8 cellular contexts compared by ENCODE assay signal in genomic region chr12:116708826-116709756, GRCh38. TPM values are rescaled to one million over a fixed set of nuclear protein-coding genes. Genes with fewer than 3 reads are reported as not detected.
DNase-seq lines count a peak whose midpoint lies in the region; ATAC-seq and TF ChIP-seq lines count a peak whose summit lies in the region.

No MANE protein-coding gene starts in this region.

- RAD21 ChIA-PET in HCT116 (lab: Charles Lee; ENCODE audit: low non-redundant PET in 1 of 2, low total read pairs in 2 of 2, uncharacterized antibody in 2 of 2, unreplicated experiment in 2 of 2), result interaction anchor here (0.5 to 1.3 kb wide), 4 partner anchors 99 to 762 kb away, joined by 3 read pairs; no protein-coding TSS in a partner anchor

- H3K27ac ChIP-seq in HCT116 (ENCODE audit: low read depth, low read length), result no peak overlapping the region
- no peak overlapping the region for H3K27ac ChIP-seq in mesenchymal stem cell (ENCODE audit: low read length, poor library complexity, severe bottlenecking)

- H4K8ac ChIP-seq in mesenchymal stem cell (ENCODE audit: low read length), result no peak overlapping the region

- peak; percentile 96 for ATAC-seq in HCT116
- peak; percentile 83 to 91 for ATAC-seq in stimulated activated naive B cell treated with anti-CD40 and anti-IgM and Interleukin-4, amounts not matched to agents 10 μg/mL and 1 μg/mL and 100 μg/mL, for 72 hours (replicated peaks)
- no peak for ATAC-seq in HG02970 (IDR thresholded peaks at IDR 0.05; ENCODE audit: low FRiP score, unreplicated experiment)

- no peak overlapping the region for H3K4ac ChIP-seq in mesenchymal stem cell (ENCODE audit: low read depth in 1 of 2, low read length in 2 of 2)

- no peak overlapping the region for H2BK120ac ChIP-seq in mesenchymal stem cell (ENCODE audit: low read depth, low read length)

- no peaks in the 10 kb centered on the region for H4K20me1 ChIP-seq in HCT116 (ENCODE audit: insufficient read depth)

- H3K27ac Mint-ChIP-seq in stimulated activated naive B cell treated with anti-CD40 and anti-IgM and Interleukin-4, amounts not matched to agents 10 μg/mL and 1 μg/mL and 100 μg/mL, for 72 hours, result no peak overlapping the region

- H3K4me3 Mint-ChIP-seq in stimulated activated naive B cell treated with anti-CD40 and anti-IgM and Interleukin-4, amounts not matched to agents 10 μg/mL and 1 μg/mL and 100 μg/mL, for 72 hours, result peak overlapping the region; percentile 56 to 77

- TF ChIP-seq POLR2A in HCT116 (IDR thresholded peaks at IDR 0.05; ENCODE audit: borderline replicate concordance, extremely low read depth, insufficient read depth, insufficient read length), result no peak

- H3K18ac ChIP-seq in mesenchymal stem cell (ENCODE audit: low read depth in 1 of 2, low read length in 2 of 2), result no peak overlapping the region

- H3K79me1 ChIP-seq in mesenchymal stem cell (replicated peaks; ENCODE audit: low read length, poor library complexity, severe bottlenecking), result peaks cover 3% of the 10 kb centered on the region

- H3K4me3 ChIP-seq in HCT116 (replicated peaks in 1 of 2; ENCODE audit: low read depth in 1 of 2, low read length in 2 of 2), result peak overlapping the region in 1 of 2 experiments; percentile 16; a peak in 1 of 4 replicates
- peak overlapping the region in 1 of 2 experiments; percentile 53 for H3K4me3 ChIP-seq in mesenchymal stem cell (ENCODE audit: insufficient read depth in 1 of 2, low read depth in 1 of 2, low read length in 2 of 2)

- H3K36me3 ChIP-seq in HCT116 (ENCODE audit: control insufficient read depth in 1 of 2, insufficient read depth in 2 of 2, low read length in 2 of 2), result no peaks in the 10 kb centered on the region
- peaks cover 9% of the 10 kb centered on the region in 2 experiments for H3K36me3 ChIP-seq in mesenchymal stem cell (ENCODE audit: control insufficient read depth in 1 of 2, insufficient read depth in 2 of 2, low read depth in 1 of 2, low read length in 2 of 2)

- H2BK5ac ChIP-seq in mesenchymal stem cell (ENCODE audit: low read depth, low read length, poor library complexity, severe bottlenecking), result no peak overlapping the region

- H4K91ac ChIP-seq in mesenchymal stem cell (ENCODE audit: low read length), result no peak overlapping the region

- peaks cover 20 to 30% of the 10 kb centered on the region in 2 donors for H3K4me1 Mint-ChIP-seq in stimulated activated naive B cell treated with anti-CD40 and anti-IgM and Interleukin-4, amounts not matched to agents 10 μg/mL and 1 μg/mL and 100 μg/mL, for 72 hours

- H3K79me2 ChIP-seq in HCT116 (ENCODE audit: insufficient read depth, low read length), result no peaks in the 10 kb centered on the region

- H2AFZ ChIP-seq in HCT116 (ENCODE audit: low read depth, low read length, poor library complexity, severe bottlenecking) (peak overlapping the region; percentile 87), mesenchymal stem cell (ENCODE audit: low read depth, low read length) (no peak overlapping the region)

- peaks cover 13% of the 10 kb centered on the region in 2 donors for H3K36me3 Mint-ChIP-seq in stimulated activated naive B cell treated with anti-CD40 and anti-IgM and Interleukin-4, amounts not matched to agents 10 μg/mL and 1 μg/mL and 100 μg/mL, for 72 hours

- CTCF ChIA-PET in HCT116 (lab: Charles Lee), result interaction anchor here (0.6 to 3.1 kb wide), 32 partner anchors 9 to 956 kb away, joined by 3 to 18 read pairs (median 4); no protein-coding TSS in a partner anchor

- H3K27me3 ChIP-seq in HCT116 (ENCODE audit: insufficient read depth, low read length) (no peaks in the 10 kb centered on the region), mesenchymal stem cell (ENCODE audit: control insufficient read depth in 1 of 2, insufficient read depth in 1 of 2, low read length in 2 of 2) (peaks cover 10 to 20% of the 10 kb centered on the region in 2 experiments)

- 55% methylated on average over 26 of the region's 26 CpGs for WGBS in mesenchymal stem cell

- H3K27me3 Mint-ChIP-seq in stimulated activated naive B cell treated with anti-CD40 and anti-IgM and Interleukin-4, amounts not matched to agents 10 μg/mL and 1 μg/mL and 100 μg/mL, for 72 hours, result no peaks in the 10 kb centered on the region

- H3K14ac ChIP-seq in mesenchymal stem cell (ENCODE audit: low read length in 2 of 2), result no peak overlapping the region

- H3K9me3 Mint-ChIP-seq in stimulated activated naive B cell treated with anti-CD40 and anti-IgM and Interleukin-4, amounts not matched to agents 10 μg/mL and 1 μg/mL and 100 μg/mL, for 72 hours, result no peaks in the 10 kb centered on the region

- H2AK5ac ChIP-seq in mesenchymal stem cell (ENCODE audit: low read length, severe bottlenecking), result no peak overlapping the region

- TF ChIP-seq RAD21 in HCT116 (IDR thresholded peaks at IDR 0.05; ENCODE audit: low read depth), result peak; percentile 88

- no peaks in the 10 kb centered on the region for H3K9me2 ChIP-seq in HCT116 (ENCODE audit: insufficient read depth)

- intact Hi-C loops in HCT116 (cut with micrococcal nuclease), result loop anchor here (5.0 to 10.0 kb wide), 2 partner anchors 446 to 712 kb away; no protein-coding TSS in a partner anchor

- H3K9me3 ChIP-seq in HCT116 (ENCODE audit: control insufficient read depth in 1 of 2, insufficient read depth in 1 of 2, low read depth in 1 of 2, low read length in 2 of 2) (no peaks in the 10 kb centered on the region), mesenchymal stem cell (ENCODE audit: control insufficient read depth, low read length) (no peaks in the 10 kb centered on the region)

- no peak overlapping the region for H2BK15ac ChIP-seq in mesenchymal stem cell (ENCODE audit: low read depth, poor library complexity, severe bottlenecking)

- TF ChIP-seq CTCF in HCT116 (IDR thresholded peaks at IDR 0.05 in 2 of 3, conservative IDR thresholded peaks at IDR 0.05 in 1 of 3; ENCODE audit: borderline replicate concordance in 1 of 3, insufficient read depth in 1 of 3, low read depth in 2 of 3, low read length in 2 of 3), result peak; percentile 65 to 72 (median 72); a peak in 5 of 6 replicates

- no TSS peak for BruUV-seq in HCT116 (replicated peaks; lab: Mats Ljungman, UMichigan)

- H2BK12ac ChIP-seq in mesenchymal stem cell (ENCODE audit: low read length in 2 of 2), result no peak overlapping the region

- H3K9ac ChIP-seq in HCT116 (ENCODE audit: low read length), result no peak overlapping the region
- peak overlapping the region; percentile 23 for H3K9ac ChIP-seq in mesenchymal stem cell (ENCODE audit: low read length)

- H3K4me2 ChIP-seq in HCT116 (ENCODE audit: low read length), result peak overlapping the region; percentile 66
- no peak overlapping the region for H3K4me2 ChIP-seq in mesenchymal stem cell (ENCODE audit: low read length, poor library complexity, severe bottlenecking)

- POLR2A ChIA-PET in HCT116 (lab: Charles Lee), result interaction anchor here (1.5 kb wide), 1 partner anchor 11 kb away, joined by 3 read pairs; no protein-coding TSS in a partner anchor

- no peak overlapping the region for H3K23ac ChIP-seq in mesenchymal stem cell (ENCODE audit: low read length in 2 of 2)

- H3K4me1 ChIP-seq in HCT116 (ENCODE audit: control insufficient read depth in 1 of 2, insufficient read depth in 2 of 2, low read length in 2 of 2) (peaks cover 0 to 12% of the 10 kb centered on the region in 2 experiments; a peak in 3 of 4 replicates), mesenchymal stem cell (ENCODE audit: control insufficient read depth, insufficient read depth, low read depth, low read length) (peaks cover 9% of the 10 kb centered on the region)

- DNase-seq in CD1c-positive myeloid dendritic cell (ENCODE audit: extremely low spot score) (peak; percentile 46), HCT116 (ENCODE audit: low read depth, low spot score) (peak; percentile 38), NCI-H510A treated with DMSO at 0.1 percent for 48 hours (lab: John Stamatoyannopoulos, UW) (peak; percentile 98), dermis blood vessel endothelial cell (peak; percentile 69), mesenchymal stem cell (peak; percentile 51)
- DNase-seq in activated CD4-positive, alpha-beta T cell treated with anti-CD3 and anti-CD28 coated beads, Interleukin-2, amount 50 U/mL, for 4 hours, result peak; percentile 34 to 45
- peak; percentile 39 for DNase-seq in stimulated activated naive B cell treated with anti-CD40 and anti-IgM and Interleukin-4, amounts not matched to agents 10 μg/mL and 1 μg/mL and 100 μg/mL, for 72 hours

TF ChIP-seq in HCT116, 20 proteins besides CTCF, POLR2A, EP300 and RAD21 (continues in another document):
- TF ChIP-seq TCF7L2 (IDR thresholded peaks at IDR 0.05; ENCODE audit: borderline replicate concordance, extremely low read depth, insufficient read depth, insufficient read length), result no peak
- no peak for TF ChIP-seq POLR2AphosphoS5 (IDR thresholded peaks at IDR 0.05; ENCODE audit: low read depth, low read length)
- TF ChIP-seq SIN3A (IDR thresholded peaks at IDR 0.05; ENCODE audit: low read depth), result no peak
- TF ChIP-seq SRF (IDR thresholded peaks at IDR 0.05; ENCODE audit: low read depth), result no peak
- TF ChIP-seq ZBTB33 (IDR thresholded peaks at IDR 0.05; ENCODE audit: extremely low read depth, insufficient replicate concordance, low read length), result no peak

RNA-seq across cellular contexts. Expression of gene SPRING1, which starts 28.8 kb away (rescaled TPM):
- total RNA-seq in HCT116 (2021; ENCODE audit: unreplicated experiment) (28.5 TPM), dermis blood vessel endothelial cell (44.4 and 54.6 TPM in 2 replicates)
- 11.5 and 12.9 TPM in 2 replicates for polyA plus RNA-seq in HCT116 (2012)
- polyA plus RNA-seq in mesenchymal stem cell (2013, experiment 1 of 2), result 24.9 TPM
- 25.8 TPM for polyA plus RNA-seq in mesenchymal stem cell (2013, experiment 2 of 2)

RNA-seq across cellular contexts. Expression of gene RNFT2, which starts 29.0 kb away (rescaled TPM):
- total RNA-seq in HCT116 (2021; ENCODE audit: unreplicated experiment) (34.9 TPM), dermis blood vessel endothelial cell (2.2 and 2.9 TPM in 2 replicates)
- 9.3 and 12.1 TPM in 2 replicates for polyA plus RNA-seq in HCT116 (2012)
- polyA plus RNA-seq in mesenchymal stem cell (2013, experiment 1 of 2), result 1.2 TPM
- polyA plus RNA-seq in mesenchymal stem cell (2013, experiment 2 of 2), result 1.1 TPM

Comparison
In these comparisons a context has a peak if more than half of its experiments do, and no peak if none do; other contexts are left out.
1. DNase-seq: peak in every context shown above with its lines; median percentile 98 in NCI-H510A treated with DMSO at 0.1 percent for 48 hours; 69 in dermis blood vessel endothelial cell; 51 in mesenchymal stem cell; 46 in CD1c-positive myeloid dendritic cell; 40 in activated CD4-positive, alpha-beta T cell treated with anti-CD3 and anti-CD28 coated beads, Interleukin-2, amount 50 U/mL, for 4 hours; 39 in stimulated activated naive B cell treated with anti-CD40 and anti-IgM and Interleukin-4, amounts not matched to agents 10 μg/mL and 1 μg/mL and 100 μg/mL, for 72 hours; 38 in HCT116.